In genomic region chr1:52795464-52795863, GRCh38 we compare ENCODE assay signal across 13 cellular contexts. TPM values are rescaled to one million over a fixed set of nuclear protein-coding genes. Genes with fewer than 3 reads are reported as not detected.
"Had no signal": no experiment of that assay in that cellular context is flagged by ENCODE, and none has a peak within 500 bp of the region (broad histone marks: within the 10 kb centered on the region; RNA-seq: fewer than 3 reads in every experiment).

No MANE protein-coding gene starts in this region.

- H3K9me3 Mint-ChIP-seq: activated CD4-positive, alpha-beta memory T cell treated with anti-CD3 and anti-CD28 coated beads, Interleukin-2, amount 10 ng/mL, durations not matched to agents 7 days and 5 days; activated naive CD8-positive, alpha-beta T cell treated with anti-CD3 and anti-CD28 coated beads for 36 hours; effector memory CD8-positive, alpha-beta T cell had no signal

- H3K27ac Mint-ChIP-seq: activated CD4-positive, alpha-beta memory T cell treated with anti-CD3 and anti-CD28 coated beads, Interleukin-2, amount 10 ng/mL, durations not matched to agents 7 days and 5 days; activated CD4-positive, alpha-beta T cell treated with anti-CD3 and anti-CD28 coated beads for 36 hours; activated CD8-positive, alpha-beta memory T cell treated with anti-CD3 and anti-CD28 coated beads, Interleukin-2, amount 10 ng/mL, durations not matched to agents 7 days and 5 days; activated naive CD8-positive, alpha-beta T cell treated with anti-CD3 and anti-CD28 coated beads for 36 hours; effector memory CD8-positive, alpha-beta T cell had no signal

- H3K4me1 Mint-ChIP-seq: activated CD4-positive, alpha-beta memory T cell treated with anti-CD3 and anti-CD28 coated beads, Interleukin-2, amount 10 ng/mL, durations not matched to agents 7 days and 5 days; activated CD4-positive, alpha-beta T cell treated with anti-CD3 and anti-CD28 coated beads for 36 hours; activated CD8-positive, alpha-beta memory T cell treated with anti-CD3 and anti-CD28 coated beads, Interleukin-2, amount 10 ng/mL, durations not matched to agents 7 days and 5 days; activated naive CD8-positive, alpha-beta T cell treated with anti-CD3 and anti-CD28 coated beads for 36 hours had no signal

- H3K27me3 Mint-ChIP-seq: activated CD4-positive, alpha-beta memory T cell treated with anti-CD3 and anti-CD28 coated beads, Interleukin-2, amount 10 ng/mL, durations not matched to agents 7 days and 5 days; activated CD4-positive, alpha-beta T cell treated with anti-CD3 and anti-CD28 coated beads for 36 hours; activated CD8-positive, alpha-beta memory T cell treated with anti-CD3 and anti-CD28 coated beads, Interleukin-2, amount 10 ng/mL, durations not matched to agents 7 days and 5 days; activated naive CD8-positive, alpha-beta T cell treated with anti-CD3 and anti-CD28 coated beads for 36 hours; effector memory CD8-positive, alpha-beta T cell had no signal

- ATAC-seq: activated CD4-positive, alpha-beta T cell treated with anti-CD3 and anti-CD28 coated beads for 36 hours; activated CD8-positive, alpha-beta memory T cell treated with anti-CD3 and anti-CD28 coated beads, Interleukin-2, amount 10 ng/mL, durations not matched to agents 7 days and 5 days; effector memory CD8-positive, alpha-beta T cell; right cardiac atrium; stimulated activated naive CD8-positive, alpha-beta T cell treated with anti-CD3 and anti-CD28 coated beads, Interleukin-15, Interleukin-2, amounts not matched to agents 100 U/mL and 50 U/mL, for 24 hours had no signal

- DNase-seq: activated CD4-positive, alpha-beta memory T cell treated with anti-CD3 and anti-CD28 coated beads, Interleukin-2, amount 10 ng/mL, durations not matched to agents 7 days and 5 days; activated CD4-positive, alpha-beta T cell treated with anti-CD3 and anti-CD28 coated beads for 36 hours; activated CD8-positive, alpha-beta memory T cell treated with anti-CD3 and anti-CD28 coated beads, Interleukin-2, amount 10 ng/mL, durations not matched to agents 7 days and 5 days; activated naive CD8-positive, alpha-beta T cell treated with anti-CD3 and anti-CD28 coated beads for 36 hours; amniotic stem cell; effector memory CD8-positive, alpha-beta T cell; mammary epithelial cell; right cardiac atrium; stimulated activated naive CD8-positive, alpha-beta T cell treated with anti-CD3 and anti-CD28 coated beads, Interleukin-15, Interleukin-2, amounts not matched to agents 100 U/mL and 50 U/mL, for 24 hours; substantia nigra; tibial artery had no signal

- H3K4me3 Mint-ChIP-seq: activated CD4-positive, alpha-beta memory T cell treated with anti-CD3 and anti-CD28 coated beads, Interleukin-2, amount 10 ng/mL, durations not matched to agents 7 days and 5 days; activated CD4-positive, alpha-beta T cell treated with anti-CD3 and anti-CD28 coated beads for 36 hours; activated CD8-positive, alpha-beta memory T cell treated with anti-CD3 and anti-CD28 coated beads, Interleukin-2, amount 10 ng/mL, durations not matched to agents 7 days and 5 days; activated naive CD8-positive, alpha-beta T cell treated with anti-CD3 and anti-CD28 coated beads for 36 hours; effector memory CD8-positive, alpha-beta T cell had no signal

RNA-seq across cellular contexts. Expression of gene ZYG11A, which starts 47.1 kb away (rescaled TPM):
- total RNA-seq: myocyte, skeletal muscle tissue had no signal
